21 cellular contexts compared by ENCODE assay signal in the genomic region with DNA sequence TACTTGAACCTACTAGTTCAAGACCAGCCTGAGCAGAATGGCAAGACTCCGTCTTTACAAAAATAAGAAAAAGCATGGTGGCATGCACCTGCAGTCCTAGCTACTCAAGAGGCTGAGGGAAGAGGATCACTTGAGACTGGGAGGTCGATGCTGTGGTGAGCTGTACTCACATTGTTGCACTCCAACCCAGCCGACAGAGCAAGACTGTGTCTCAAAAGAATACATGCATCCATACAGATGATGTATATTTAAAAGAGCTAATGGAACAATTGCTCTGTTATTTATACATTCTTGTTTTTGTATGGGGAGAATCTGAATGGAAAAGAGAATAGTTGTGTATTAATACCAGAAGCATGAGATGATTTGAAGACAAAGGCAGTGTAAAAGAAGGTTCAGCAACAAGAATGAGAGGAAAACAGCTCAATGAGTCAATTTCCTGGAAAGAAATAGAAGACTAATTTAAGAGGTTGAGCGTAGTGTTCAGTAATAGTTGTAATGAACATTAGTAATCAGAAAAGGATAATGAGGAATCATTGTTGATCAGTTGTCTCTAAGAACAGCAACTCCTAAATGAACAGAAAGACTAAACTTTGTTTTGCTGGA. TPM values are rescaled to one million over a fixed set of nuclear protein-coding genes. Genes with fewer than 3 reads are reported as not detected.
DNase-seq lines count a peak whose midpoint lies in the region; TF ChIP-seq lines count a peak whose summit lies in the region.
"Had no signal": no experiment of that assay in that cellular context is flagged by ENCODE, and none has a peak within 500 bp of the region (broad histone marks: within the 10 kb centered on the region; RNA-seq: fewer than 3 reads in every experiment).

No MANE protein-coding gene starts in this region.

- H3K4me3 Mint-ChIP-seq in T-helper 1 cell treated with Interleukin-12 subunit alpha and Interleukin-12 subunit beta and Interleukin-4 antibody, amounts not matched to agents 30 μg/mL and 1 μg/mL, for 36 hours, result no peak overlapping the region
- H3K4me3 Mint-ChIP-seq in mesothelial cell of epicardium, result no peak overlapping the region

- H3K27me3 Mint-ChIP-seq in T-helper 1 cell treated with Interleukin-12 subunit alpha and Interleukin-12 subunit beta and Interleukin-4 antibody, amounts not matched to agents 30 μg/mL and 1 μg/mL, for 36 hours (ENCODE audit: low read depth), result no peaks in the 10 kb centered on the region
- H3K27me3 Mint-ChIP-seq in mesothelial cell of epicardium (ENCODE audit: low read depth), result no peaks in the 10 kb centered on the region

- peaks cover 12% of the 10 kb centered on the region for H3K4me1 Mint-ChIP-seq in T-helper 1 cell treated with Interleukin-12 subunit alpha and Interleukin-12 subunit beta and Interleukin-4 antibody, amounts not matched to agents 30 μg/mL and 1 μg/mL, for 36 hours (ENCODE audit: low read depth)
- peaks cover 2% of the 10 kb centered on the region for H3K4me1 Mint-ChIP-seq in mesothelial cell of epicardium

- DNase-seq in fibroblast of pulmonary artery (ENCODE audit: low read depth) (peak; percentile 52), NCI-H446 (lab: John Stamatoyannopoulos, UW) (no peak), PC-9 (no peak), mesothelial cell of epicardium (ENCODE audit: low spot score in 2 of 2, unreplicated experiment in 2 of 2) (no peak), ACHN (no peak)
- DNase-seq: activated CD4-positive, CD25-positive, alpha-beta regulatory T cell; activated naive CD4-positive, alpha-beta T cell treated with anti-CD3 and anti-CD28 coated beads, Interleukin-2, amount 50 U/mL, for 16 hours; heart right ventricle; NCI-H1092 treated with DMSO at 0.1 percent for 48 hours; NCI-H2081; NCI-H446 treated with DMSO at 0.1 percent for 48 hours; small intestine; stimulated activated CD4-positive, alpha-beta T cell treated with anti-CD3 and anti-CD28 coated beads, Interleukin-4, amount 100 ng/mL, for 1 hour; T1000; upper lobe of right lung had no signal

- H3K4me1 ChIP-seq in BLaER1 treated with 17β-estradiol and CSF1 and Interleukin-3, amounts not matched to agents 10 nM and 100 nM, result peaks cover 37 to 75% (median 65%) of the 10 kb centered on the region in 10 experiments
- H3K4me1 ChIP-seq in PC-9 (replicated peaks; ENCODE audit: insufficient read depth), result no peaks in the 10 kb centered on the region
- H3K4me1 ChIP-seq: upper lobe of right lung had no signal

- no peak overlapping the region for H3K9ac ChIP-seq in BLaER1 treated with 17β-estradiol and CSF1 and Interleukin-3, amounts not matched to agents 10 nM and 100 nM

- in situ Hi-C loops in ACHN (cut with HindIII; ENCODE audit: low pct_ligation_motif_present, low pct_unique_long_range_greater_than_20kb, low sequenced_read_pairs), result no loop called here

- no peaks in the 10 kb centered on the region for H4K20me1 ChIP-seq in BLaER1 treated with 17β-estradiol and CSF1 and Interleukin-3, amounts not matched to agents 10 nM and 100 nM
- no peaks in the 10 kb centered on the region for H4K20me1 ChIP-seq in PC-9 (ENCODE audit: insufficient read depth)

- peaks cover 0 to 12% (median 8%) of the 10 kb centered on the region in 11 experiments; a peak in 9 of 22 replicates for H3K9me3 ChIP-seq in BLaER1 treated with 17β-estradiol and CSF1 and Interleukin-3, amounts not matched to agents 10 nM and 100 nM (replicated peaks in 1 of 11)
- no peaks in the 10 kb centered on the region for H3K9me3 ChIP-seq in PC-9 (ENCODE audit: insufficient read depth, low read depth)
- H3K9me3 ChIP-seq: HAP-1, heart right ventricle, upper lobe of right lung had no signal

- H3K27ac ChIP-seq in 22Rv1 (peak overlapping the region; percentile 16; the same call in 1 of the 2 replicates), PC-9 (no peak overlapping the region)
- H3K27ac ChIP-seq in BLaER1 treated with 17β-estradiol and CSF1 and Interleukin-3, amounts not matched to agents 10 nM and 100 nM, result peak overlapping the region in 7 of 11 experiments; percentile 20 to 40 (median 26); a peak in 8 of 22 replicates
- H3K27ac ChIP-seq: coronary artery, SK-N-MC, upper lobe of right lung had no signal

- no TSS peak for BruUV-seq in PC-9 (replicated peaks; lab: Mats Ljungman, UMichigan)

- intact Hi-C loops in PC-9 (cut with micrococcal nuclease; ENCODE audit: unreplicated experiment), result no loop called here

- H3F3A ChIP-seq in PC-9 (ENCODE audit: insufficient read depth, low read depth), result no peaks in the 10 kb centered on the region

- H3K27me3 ChIP-seq in BLaER1 treated with 17β-estradiol and CSF1 and Interleukin-3, amounts not matched to agents 10 nM and 100 nM, result no peaks in the 10 kb centered on the region
- H3K27me3 ChIP-seq in PC-9 (ENCODE audit: insufficient read depth, low read depth), result no peaks in the 10 kb centered on the region
- H3K27me3 ChIP-seq: heart right ventricle, upper lobe of right lung had no signal

- TF ChIP-seq CTCF in 22Rv1 (IDR thresholded peaks at IDR 0.05), result no peak
- TF ChIP-seq CTCF in fibroblast of pulmonary artery (IDR thresholded peaks at IDR 0.05; ENCODE audit: low read length, missing control alignments), result no peak
- no peak for TF ChIP-seq CTCF in PC-9 (conservative IDR thresholded peaks at IDR 0.05)
- TF ChIP-seq CTCF in mesothelial cell of epicardium (IDR thresholded peaks at IDR 0.05; ENCODE audit: unreplicated experiment), result no peak

- H3K36me3 Mint-ChIP-seq in T-helper 1 cell treated with Interleukin-12 subunit alpha and Interleukin-12 subunit beta and Interleukin-4 antibody, amounts not matched to agents 30 μg/mL and 1 μg/mL, for 36 hours (ENCODE audit: low read depth), result peaks cover 9% of the 10 kb centered on the region
- no peaks in the 10 kb centered on the region for H3K36me3 Mint-ChIP-seq in mesothelial cell of epicardium

- H3K9me3 Mint-ChIP-seq in T-helper 1 cell treated with Interleukin-12 subunit alpha and Interleukin-12 subunit beta and Interleukin-4 antibody, amounts not matched to agents 30 μg/mL and 1 μg/mL, for 36 hours, result no peaks in the 10 kb centered on the region
- H3K9me3 Mint-ChIP-seq in mesothelial cell of epicardium, result no peaks in the 10 kb centered on the region

- H3K27ac Mint-ChIP-seq in T-helper 1 cell treated with Interleukin-12 subunit alpha and Interleukin-12 subunit beta and Interleukin-4 antibody, amounts not matched to agents 30 μg/mL and 1 μg/mL, for 36 hours, result peak overlapping the region; percentile 0
- no peak overlapping the region for H3K27ac Mint-ChIP-seq in mesothelial cell of epicardium

- peaks cover 0 to 55% (median 20%) of the 10 kb centered on the region in 11 experiments; a peak in 14 of 22 replicates for H3K36me3 ChIP-seq in BLaER1 treated with 17β-estradiol and CSF1 and Interleukin-3, amounts not matched to agents 10 nM and 100 nM
- no peaks in the 10 kb centered on the region for H3K36me3 ChIP-seq in PC-9 (ENCODE audit: low read depth)
- H3K36me3 ChIP-seq: HAP-1 had no signal

- peak overlapping the region; percentile 30 to 80 (median 52); a peak in 21 of 22 replicates for H3K4me2 ChIP-seq in BLaER1 treated with 17β-estradiol and CSF1 and Interleukin-3, amounts not matched to agents 10 nM and 100 nM
- H3K4me2 ChIP-seq in PC-9, result no peak overlapping the region

- no peak overlapping the region for H2AFZ ChIP-seq in PC-9

- POLR2A ChIA-PET in PC-9 (lab: Charles Lee; ENCODE audit: unreplicated experiment), result no interaction called here

- CTCF ChIA-PET in PC-9 (lab: Charles Lee), result no interaction called here

- peak overlapping the region in 1 of 10 experiments; percentile 28; a peak in 2 of 20 replicates for H3K4me3 ChIP-seq in BLaER1 treated with 17β-estradiol and CSF1 and Interleukin-3, amounts not matched to agents 10 nM and 100 nM
- H3K4me3 ChIP-seq in fibroblast of pulmonary artery (replicated peaks; ENCODE audit: low read depth, low read length) (no peak overlapping the region), PC-9 (no peak overlapping the region)
- H3K4me3 ChIP-seq: coronary artery, HAP-1, heart right ventricle, SK-N-MC, upper lobe of right lung had no signal

- H3K9me2 ChIP-seq in PC-9 (ENCODE audit: insufficient read depth), result no peaks in the 10 kb centered on the region

- H3K79me2 ChIP-seq in PC-9 (ENCODE audit: low read depth), result no peaks in the 10 kb centered on the region

RNA-seq across cellular contexts. Expression of a gene that starts 1.9 kb away (rescaled TPM):
- 0.98 and 1.1 TPM in 2 replicates for total RNA-seq in PC-9 (2021)
- 0.89 to 1.7 TPM (median 1.1 TPM) in 3 replicates for total RNA-seq in mesothelial cell of epicardium
